ENCODE assay signal across 1 cellular context in the genomic region with DNA sequence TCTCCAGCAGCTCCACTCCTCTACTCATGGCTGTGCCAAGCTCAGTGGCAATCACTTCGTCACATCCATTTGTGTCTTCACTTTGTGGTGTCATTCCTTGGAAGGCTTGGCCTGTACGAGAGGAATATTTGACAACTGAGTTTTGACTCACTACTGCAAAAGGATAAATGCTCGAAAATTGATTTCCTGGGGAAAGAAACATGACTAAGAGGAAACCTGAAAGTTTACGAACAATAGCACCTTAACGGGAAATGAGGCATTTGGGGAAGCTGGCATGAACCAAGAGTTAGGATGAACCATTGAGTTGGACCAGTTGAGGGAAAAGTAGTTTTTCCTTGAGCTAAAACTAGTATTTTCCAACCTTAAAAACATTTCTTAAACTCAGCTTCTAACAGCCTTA.
TF ChIP-seq lines count a peak whose summit lies in the region.

No MANE protein-coding gene starts in this region.

TF ChIP-seq in H1, 55 proteins besides CTCF, POLR2A, EP300 and RAD21 (continued from another document):
- TF ChIP-seq RXRA (IDR thresholded peaks at IDR 0.05; ENCODE audit: insufficient read depth, low read depth, low read length) (no peak), YY1 (IDR thresholded peaks at IDR 0.05; ENCODE audit: low read depth, low read length) (no peak), TEAD4 (IDR thresholded peaks at IDR 0.05; ENCODE audit: low read depth, low read length) (no peak), BACH1 (IDR thresholded peaks at IDR 0.05; ENCODE audit: low read length) (no peak), CEBPB (IDR thresholded peaks at IDR 0.05; ENCODE audit: low read depth, low read length) (no peak)
